In genomic region chr3:148366743-148367410, GRCh38 we compare ENCODE assay signal across 8 cellular contexts.
A peak's percentile ranks its signal among the peaks of the same experiment; 100 is the strongest.
DNase-seq lines count a peak whose midpoint lies in the region; ATAC-seq and TF ChIP-seq lines count a peak whose summit lies in the region.

No MANE protein-coding gene starts in this region.

- H3K36me3 Mint-ChIP-seq in neural crest cell (ENCODE audit: low read depth) = no peaks in the 10 kb centered on the region
- H3K36me3 Mint-ChIP-seq in natural killer cell = no peaks in the 10 kb centered on the region

- intact Hi-C loops in natural killer cell (cut with micrococcal nuclease) (no loop called here), left ventricle myocardium superior (cut with micrococcal nuclease) (no loop called here)

- H3K9me3 Mint-ChIP-seq in neural crest cell = no peaks in the 10 kb centered on the region
- H3K9me3 Mint-ChIP-seq in natural killer cell = peaks cover 5 to 10% of the 10 kb centered on the region in 2 donors

- TF ChIP-seq CTCF in neural crest cell (conservative IDR thresholded peaks at IDR 0.05) = peak; percentile 35
- no peak for TF ChIP-seq CTCF in natural killer cell (IDR thresholded peaks at IDR 0.05)

- H3K4me3 Mint-ChIP-seq in neural crest cell (no peak overlapping the region), natural killer cell (no peak overlapping the region)

- H3K4me1 Mint-ChIP-seq in neural crest cell (no peaks in the 10 kb centered on the region), natural killer cell (no peaks in the 10 kb centered on the region)

- DNase-seq in Kasumi-1 (lab: John Stamatoyannopoulos, UW) (peak; percentile 33 to 48), SW480 (ENCODE audit: low spot score) (peak; percentile 51), neural crest cell (ENCODE audit: low read depth, low spot score) (no peak), NCI-H2107 (lab: John Stamatoyannopoulos, UW) (no peak), natural killer cell (no peak), left ventricle myocardium superior (no peak)

- H3K27ac Mint-ChIP-seq in neural crest cell (ENCODE audit: unreplicated experiment) (no peak overlapping the region), natural killer cell (no peak overlapping the region)

- peak; percentile 58 for ATAC-seq in GM18511 (IDR thresholded peaks at IDR 0.05; ENCODE audit: unreplicated experiment)
- ATAC-seq in natural killer cell = no peak
- ATAC-seq in GM21619 (IDR thresholded peaks at IDR 0.05; ENCODE audit: unreplicated experiment) = no peak
- no peak for ATAC-seq in left ventricle myocardium superior

- no peaks in the 10 kb centered on the region for H3K27me3 Mint-ChIP-seq in neural crest cell (ENCODE audit: low read depth)
- no peaks in the 10 kb centered on the region for H3K27me3 Mint-ChIP-seq in natural killer cell (ENCODE audit: low read depth in 2 of 2)

Comparison
In these comparisons a context has a peak if more than half of its experiments do, and no peak if none do; other contexts are left out.
1. DNase-seq: peak in Kasumi-1 (2 of 2) and SW480 (single experiment); none in neural crest cell (single experiment), NCI-H2107 (single experiment), natural killer cell (single experiment) and left ventricle myocardium superior (single experiment).